Comparison of ENCODE assay signal across 1 cellular context in the genomic region with DNA sequence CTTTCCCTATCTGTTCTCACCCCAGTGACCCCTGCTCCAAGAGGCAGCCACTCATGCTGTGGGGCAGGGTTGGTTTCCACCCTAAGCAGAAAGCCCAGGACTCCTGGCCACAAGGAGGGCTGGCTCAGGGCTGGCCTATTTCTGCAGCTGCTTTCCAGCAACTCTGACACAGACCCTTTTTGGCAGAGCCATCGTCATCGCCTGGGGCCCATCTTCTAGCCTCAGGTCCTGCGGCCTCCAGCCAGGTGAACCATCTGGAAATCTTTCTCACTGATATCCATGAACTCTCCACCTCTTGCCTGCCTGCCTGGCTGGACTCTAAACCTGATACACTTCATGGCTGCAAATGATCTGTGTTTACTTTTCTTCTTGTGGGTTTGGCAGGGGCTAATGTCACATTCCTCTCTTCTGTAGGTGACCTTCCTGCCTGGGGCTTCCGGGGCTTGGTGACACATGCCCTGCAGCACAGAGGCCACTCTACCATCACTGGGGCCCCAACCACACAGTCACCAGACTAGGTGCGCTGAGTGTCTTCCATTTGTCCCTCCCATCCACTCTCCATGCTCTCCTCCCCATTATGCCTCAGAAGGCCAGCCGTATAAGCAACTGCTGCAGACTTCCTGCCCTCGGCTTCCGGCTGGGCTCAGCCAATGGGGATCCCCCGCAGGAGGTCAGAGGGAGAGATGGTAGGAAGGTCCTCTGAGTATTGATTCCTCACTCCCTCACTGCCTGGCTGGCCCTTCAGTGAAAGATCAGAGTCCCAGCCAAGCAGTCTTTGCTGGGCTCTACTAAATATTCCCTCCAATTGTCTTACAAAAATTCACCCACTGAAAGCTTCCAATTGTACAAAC.
A peak's percentile ranks its signal among the peaks of the same experiment; 100 is the strongest.
TF ChIP-seq lines count a peak whose summit lies in the region.

No MANE protein-coding gene starts in this region.

TF ChIP-seq in HepG2, 621 proteins besides CTCF, POLR2A, EP300 and RAD21 (continued from another document and continues in another):
- TF ChIP-seq TRAFD1 (CRISPR knock-in tag; IDR thresholded peaks at IDR 0.05; ENCODE audit: borderline replicate concordance) (peak; percentile 64; the same call in 1 of the 2 replicates), ELF3 (CRISPR knock-in tag; IDR thresholded peaks at IDR 0.05) (peak; percentile 90), ZGPAT (CRISPR knock-in tag; IDR thresholded peaks at IDR 0.05) (peak; percentile 92), ZFP41 (CRISPR knock-in tag; IDR thresholded peaks at IDR 0.05; ENCODE audit: borderline replicate concordance) (no peak), ZNF543 (CRISPR knock-in tag; IDR thresholded peaks at IDR 0.05) (0 out of 2 replicates have a peak, but pooled peaks have one; percentile 38), SIN3A (IDR thresholded peaks at IDR 0.05; ENCODE audit: borderline replicate concordance, low read depth, low read length) (peak; percentile 53; the same call in 1 of the 2 replicates), ZNF850 (CRISPR knock-in tag; conservative IDR thresholded peaks at IDR 0.05) (no peak), CREB1 (IDR thresholded peaks at IDR 0.05) (peak; percentile 58), CREB1 (CRISPR knock-in tag; IDR thresholded peaks at IDR 0.05) (peak; percentile 88), SNAPC5 (CRISPR knock-in tag; IDR thresholded peaks at IDR 0.05; ENCODE audit: borderline replicate concordance) (no peak), ZXDC (CRISPR knock-in tag; IDR thresholded peaks at IDR 0.05) (peak; percentile 88; the same call in 1 of the 2 replicates), SIX1 (CRISPR knock-in tag; IDR thresholded peaks at IDR 0.05; ENCODE audit: borderline replicate concordance) (peak; percentile 85), ZNF414 (CRISPR knock-in tag; IDR thresholded peaks at IDR 0.05) (peak; percentile 91; the same call in 1 of the 2 replicates), HMG20B (CRISPR knock-in tag; conservative IDR thresholded peaks at IDR 0.05) (peak; percentile 87), TOPORS (CRISPR knock-in tag; IDR thresholded peaks at IDR 0.05) (no peak; the same call in 1 of the 2 replicates), HDAC6 (IDR thresholded peaks at IDR 0.05; ENCODE audit: low read depth, low read length) (no peak), PHF5A (CRISPR knock-in tag; IDR thresholded peaks at IDR 0.05; ENCODE audit: low read depth, unreplicated experiment) (peak; percentile 71), ZNF3 (CRISPR knock-in tag; IDR thresholded peaks at IDR 0.05) (no peak), PRDM15 (CRISPR knock-in tag; IDR thresholded peaks at IDR 0.05) (peak; percentile 40; the same call in 1 of the 2 replicates), CHD4 (IDR thresholded peaks at IDR 0.05; ENCODE audit: borderline replicate concordance, low read length) (no peak), EED (CRISPR knock-in tag; IDR thresholded peaks at IDR 0.05) (no peak), HDAC1 (CRISPR knock-in tag; IDR thresholded peaks at IDR 0.05) (peak; percentile 87), ZNF276 (CRISPR knock-in tag; IDR thresholded peaks at IDR 0.05; ENCODE audit: low read depth) (peak; percentile 54; the same call in 1 of the 2 replicates), HOXA5 (CRISPR knock-in tag; IDR thresholded peaks at IDR 0.05) (no peak; the same call in none of the 2 replicates), BCLAF1 (IDR thresholded peaks at IDR 0.05) (no peak), ZNF335 (CRISPR knock-in tag; IDR thresholded peaks at IDR 0.05) (peak; percentile 75; the same call in 1 of the 2 replicates), MXD3 (CRISPR knock-in tag; IDR thresholded peaks at IDR 0.05) (peak; percentile 30; the same call in 1 of the 2 replicates), RARG (CRISPR knock-in tag; IDR thresholded peaks at IDR 0.05; ENCODE audit: low read depth) (no peak), ZNF260 (CRISPR knock-in tag; IDR thresholded peaks at IDR 0.05; ENCODE audit: borderline replicate concordance, low read depth) (no peak), FOXK1 (CRISPR knock-in tag; IDR thresholded peaks at IDR 0.05; ENCODE audit: borderline replicate concordance, low read depth) (peak; percentile 56; the same call in 1 of the 2 replicates), ZNF670 (CRISPR knock-in tag; IDR thresholded peaks at IDR 0.05; ENCODE audit: borderline replicate concordance) (0 out of 2 replicates have a peak, but pooled peaks have one; percentile 78)
- TF ChIP-seq, protein P1, sequence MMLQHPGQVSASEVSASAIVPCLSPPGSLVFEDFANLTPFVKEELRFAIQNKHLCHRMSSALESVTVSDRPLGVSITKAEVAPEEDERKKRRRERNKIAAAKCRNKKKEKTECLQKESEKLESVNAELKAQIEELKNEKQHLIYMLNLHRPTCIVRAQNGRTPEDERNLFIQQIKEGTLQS (CRISPR knock-in tag; IDR thresholded peaks at IDR 0.05) = peak; percentile 59
- TF ChIP-seq, protein P2, sequence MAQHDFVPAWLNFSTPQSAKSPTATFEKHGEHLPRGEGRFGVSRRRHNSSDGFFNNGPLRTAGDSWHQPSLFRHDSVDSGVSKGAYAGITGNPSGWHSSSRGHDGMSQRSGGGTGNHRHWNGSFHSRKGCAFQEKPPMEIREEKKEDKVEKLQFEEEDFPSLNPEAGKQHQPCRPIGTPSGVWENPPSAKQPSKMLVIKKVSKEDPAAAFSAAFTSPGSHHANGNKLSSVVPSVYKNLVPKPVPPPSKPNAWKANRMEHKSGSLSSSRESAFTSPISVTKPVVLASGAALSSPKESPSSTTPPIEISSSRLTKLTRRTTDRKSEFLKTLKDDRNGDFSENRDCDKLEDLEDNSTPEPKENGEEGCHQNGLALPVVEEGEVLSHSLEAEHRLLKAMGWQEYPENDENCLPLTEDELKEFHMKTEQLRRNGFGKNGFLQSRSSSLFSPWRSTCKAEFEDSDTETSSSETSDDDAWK (CRISPR knock-in tag; IDR thresholded peaks at IDR 0.05) = no peak
- TF ChIP-seq, protein P3, sequence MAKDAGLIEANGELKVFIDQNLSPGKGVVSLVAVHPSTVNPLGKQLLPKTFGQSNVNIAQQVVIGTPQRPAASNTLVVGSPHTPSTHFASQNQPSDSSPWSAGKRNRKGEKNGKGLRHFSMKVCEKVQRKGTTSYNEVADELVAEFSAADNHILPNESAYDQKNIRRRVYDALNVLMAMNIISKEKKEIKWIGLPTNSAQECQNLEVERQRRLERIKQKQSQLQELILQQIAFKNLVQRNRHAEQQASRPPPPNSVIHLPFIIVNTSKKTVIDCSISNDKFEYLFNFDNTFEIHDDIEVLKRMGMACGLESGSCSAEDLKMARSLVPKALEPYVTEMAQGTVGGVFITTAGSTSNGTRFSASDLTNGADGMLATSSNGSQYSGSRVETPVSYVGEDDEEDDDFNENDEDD (CRISPR knock-in tag; IDR thresholded peaks at IDR 0.05; ENCODE audit: borderline replicate concordance) = no peak
